10 cellular contexts compared by ENCODE assay signal in the genomic region with DNA sequence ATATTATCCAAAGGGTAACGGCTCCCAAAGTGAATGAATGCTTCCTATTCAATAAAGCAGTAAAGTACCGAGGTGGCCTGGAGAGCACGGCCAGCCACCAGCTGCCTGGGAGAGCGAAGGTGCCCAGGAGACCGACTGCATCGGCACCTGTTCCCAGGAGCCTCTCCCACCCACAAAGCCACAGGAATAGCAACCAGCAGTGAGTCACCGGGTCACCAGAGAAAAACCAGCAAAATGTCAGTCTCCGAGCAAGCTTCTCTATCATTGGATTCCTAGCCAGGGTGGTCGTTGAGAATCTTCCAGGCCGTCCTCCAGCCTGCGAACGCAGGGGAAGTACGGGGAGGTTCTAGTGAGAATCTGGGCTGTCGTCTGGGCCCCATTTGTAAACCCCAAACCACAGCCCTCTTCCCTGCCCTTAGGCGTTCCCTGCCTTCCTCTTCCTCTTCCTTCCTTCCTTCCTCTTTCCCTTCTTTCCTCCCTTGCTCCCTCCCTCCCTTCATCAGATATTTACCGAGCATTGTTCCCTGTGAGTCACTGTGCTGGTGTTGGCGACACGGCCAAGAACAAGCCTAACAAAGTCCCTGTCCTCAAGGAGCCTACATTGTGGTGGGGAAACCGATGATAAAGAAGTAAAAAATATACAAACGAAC.
DNase-seq lines count a peak whose midpoint lies in the region; ATAC-seq and TF ChIP-seq lines count a peak whose summit lies in the region.
"Had no signal": no experiment of that assay in that cellular context is flagged by ENCODE, and none has a peak within 500 bp of the region (broad histone marks: within the 10 kb centered on the region; RNA-seq: fewer than 3 reads in every experiment).

No MANE protein-coding gene starts in this region.

- peak overlapping the region; percentile 70 for H2BK20ac ChIP-seq in IMR-90 (ENCODE audit: low read depth, low read length)

- dilution Hi-C loops in IMR-90 (cut with HindIII; ENCODE audit: low sequenced_read_pairs, unreplicated experiment): no loop called here

- peak overlapping the region; percentile 51; the same call in 2 of the 3 replicates for H2BK15ac ChIP-seq in IMR-90 (ENCODE audit: low read depth, low read length)

- peak overlapping the region; percentile 94 for H3K27ac ChIP-seq in ACC112 (ENCODE audit: low read depth, low read length)
- H3K27ac ChIP-seq in IMR-90 (ENCODE audit: insufficient read depth, low read length): peak overlapping the region; percentile 92; the same call in 1 of the 2 replicates
- peak overlapping the region; percentile 80 for H3K27ac ChIP-seq in mesodermal cell (ENCODE audit: low read depth, low read length, severe bottlenecking)
- peak overlapping the region in 1 of 4 donors; percentile 18 for H3K27ac ChIP-seq in transverse colon
- H3K27ac ChIP-seq in ovary: no peak overlapping the region

- intact Hi-C loops in IMR-90 (cut with micrococcal nuclease) (no loop called here), transverse colon (cut with DNase I; ENCODE audit: low total_unique reads) (no loop called here), ovary (cut with DNase I) (no loop called here)

- peaks cover 0 to 19% of the 10 kb centered on the region in 2 experiments; a peak in 2 of 4 replicates for H3K79me1 ChIP-seq in IMR-90 (ENCODE audit: low read depth in 1 of 2, low read length in 2 of 2)

- no peaks in the 10 kb centered on the region for H4K20me1 ChIP-seq in IMR-90 (ENCODE audit: insufficient read depth, low read length)

- H3K4me2 ChIP-seq in IMR-90 (ENCODE audit: low read depth, low read length): 0 out of 2 replicates have a peak overlapping the region, but pooled peaks have one; percentile 6

- 88% methylated on average over 10 of the region's 20 CpGs; no CpG with 5 or more reads in 1 of the 2 experiments for WGBS in IMR-90 (ENCODE audit: extremely low coverage in 2 of 2, insufficient read length in 1 of 2), 2 experiments
- WGBS in mesodermal cell (ENCODE audit: insufficient coverage in 2 of 2), 2 experiments: 87 to 93% methylated on average over 13 to 18 of the region's 20 CpGs
- 68 to 79% methylated on average over 8 to 20 of the region's 20 CpGs for WGBS in transverse colon (ENCODE audit: low coverage in 1 of 2), 2 donors
- 81 to 88% (median 86%) methylated on average over 20 of the region's 20 CpGs for WGBS in ovary, 3 donors

- CTCF ChIA-PET in IMR-90 (lab: Yijun Ruan, JAX): interaction anchor here (1.0 to 1.9 kb wide), 3 partner anchors 8 to 178 kb away, joined by 3 to 13 read pairs (median 4); no protein-coding TSS in a partner anchor

- peak overlapping the region; percentile 71 for H2AK5ac ChIP-seq in IMR-90 (ENCODE audit: low read depth, low read length)

- TF ChIP-seq CTCF in IMR-90 (conservative IDR thresholded peaks at IDR 0.05; ENCODE audit: low read depth, low read length): no peak
- TF ChIP-seq CTCF in transverse colon (IDR thresholded peaks at IDR 0.05): no peak
- TF ChIP-seq CTCF in ovary (IDR thresholded peaks at IDR 0.05): no peak

- no TSS peak for BruUV-seq in IMR-90 (replicated peaks; lab: Mats Ljungman, UMichigan)

- H2AK9ac ChIP-seq in IMR-90 (replicated peaks; ENCODE audit: low read depth, low read length, poor library complexity): peak overlapping the region; percentile 57

- peak overlapping the region; percentile 88 for H4K91ac ChIP-seq in IMR-90 (ENCODE audit: insufficient read depth, low read depth, low read length)

- H3K18ac ChIP-seq in IMR-90 (ENCODE audit: low read depth, low read length): no peak overlapping the region; the same call in 1 of the 2 replicates

- in situ Hi-C loops in IMR-90 (cut with MboI; ENCODE audit: low sequenced_read_pairs): loop anchor here (25.0 kb wide), 1 partner anchor 416 kb away; no protein-coding TSS in a partner anchor
- in situ Hi-C loops in transverse colon (cut with MboI; ENCODE audit: low pct_ligation_motif_present in 1 of 4, low pct_unique_long_range_greater_than_20kb in 1 of 4, low sequenced_read_pairs in 3 of 4): loop anchor here in 2 of 4 donors (25.0 kb wide), 2 partner anchors 184 to 416 kb away; a partner anchor contains a TSS

- H3K4me3 ChIP-seq in ACC112 (ENCODE audit: low read depth, low read length) (no peak overlapping the region), IMR-90 (ENCODE audit: insufficient read depth, low read depth, low read length) (no peak overlapping the region), mesodermal cell (ENCODE audit: extremely low read depth, insufficient read depth, low read length, poor library complexity, severe bottlenecking) (no peak overlapping the region), transverse colon (no peak overlapping the region), ovary (no peak overlapping the region)

- H3K27me3 ChIP-seq in ACC112 (ENCODE audit: insufficient read depth, low read length): no peaks in the 10 kb centered on the region
- no peaks in the 10 kb centered on the region for H3K27me3 ChIP-seq in IMR-90 (ENCODE audit: control insufficient read depth, insufficient read depth, low read length)
- H3K27me3 ChIP-seq in transverse colon: no peaks in the 10 kb centered on the region
- H3K27me3 ChIP-seq in ovary: no peaks in the 10 kb centered on the region

- POLR2A ChIA-PET in IMR-90 (lab: Charles Lee; ENCODE audit: unreplicated experiment): no interaction called here

- H3K23ac ChIP-seq in IMR-90 (ENCODE audit: low read depth, low read length): peak overlapping the region; percentile 34; the same call in 1 of the 2 replicates

- H2AFZ ChIP-seq in ACC112 (ENCODE audit: low read length, unreplicated experiment): peak overlapping the region; percentile 76
- H2AFZ ChIP-seq in IMR-90 (replicated peaks; ENCODE audit: low read length, poor library complexity): peak overlapping the region; percentile 57

- H3K4me1 ChIP-seq in ACC112 (ENCODE audit: control insufficient read depth, insufficient read depth, low read length, unreplicated experiment): peaks cover 31% of the 10 kb centered on the region
- peaks cover 13% of the 10 kb centered on the region for H3K4me1 ChIP-seq in IMR-90 (ENCODE audit: control insufficient read depth, insufficient read depth, low read length)
- peaks cover 12% of the 10 kb centered on the region for H3K4me1 ChIP-seq in mesodermal cell (ENCODE audit: control insufficient read depth, insufficient read depth, low read length, poor library complexity, severe bottlenecking)
- H3K4me1 ChIP-seq in transverse colon: peaks cover 0 to 22% (median 13%) of the 10 kb centered on the region in 4 donors
- H3K4me1 ChIP-seq in ovary (ENCODE audit: insufficient read depth): peaks cover 3% of the 10 kb centered on the region

- H2BK120ac ChIP-seq in IMR-90 (ENCODE audit: low read depth, low read length): peak overlapping the region; percentile 88; the same call in 1 of the 2 replicates

- DNase-seq in IMR-90 (peak; percentile 61), amniotic epithelial cell (ENCODE audit: low read depth) (peak; percentile 37), transverse colon (no peak), T-helper 2 cell (no peak), medulla oblongata (ENCODE audit: extremely low spot score) (no peak), ovary (no peak)
- DNase-seq: activated T-cell treated with anti-CD3 and anti-CD28 coated beads, Interleukin-2, amount 50 U/mL, for 72 hours; T-cell had no signal

- H4K8ac ChIP-seq in IMR-90 (ENCODE audit: low read depth in 2 of 2, low read length in 2 of 2): peak overlapping the region; percentile 60 to 61; a peak in 3 of 4 replicates

- TF ChIP-seq EP300 in transverse colon (IDR thresholded peaks at IDR 0.05; ENCODE audit: low read depth): no peak
- no peak for TF ChIP-seq EP300 in ovary (IDR thresholded peaks at IDR 0.05)

- peak overlapping the region; percentile 79 for H3K14ac ChIP-seq in IMR-90 (replicated peaks; ENCODE audit: low read depth, low read length)

- no peak overlapping the region for H3K56ac ChIP-seq in IMR-90 (ENCODE audit: extremely low read depth, insufficient read depth, low read length)

- peak overlapping the region; percentile 63 for H2BK5ac ChIP-seq in IMR-90 (ENCODE audit: low read depth, low read length, poor library complexity, severe bottlenecking)

- no peak for ATAC-seq in IMR-90 (ENCODE audit: low read depth)
- ATAC-seq: activated T-cell treated with anti-CD3 and anti-CD28 coated beads, Interleukin-2, amount 50 U/mL, for 72 hours; T-cell had no signal

- H3K9me3 ChIP-seq in IMR-90 (ENCODE audit: control insufficient read depth, insufficient read depth, low read length): no peaks in the 10 kb centered on the region
- peaks cover 9% of the 10 kb centered on the region for H3K9me3 ChIP-seq in mesodermal cell (ENCODE audit: control insufficient read depth, low read length)
- H3K9me3 ChIP-seq in transverse colon: peaks cover 0 to 4% of the 10 kb centered on the region in 2 donors
- H3K9me3 ChIP-seq in ovary: no peaks in the 10 kb centered on the region

- H3K4ac ChIP-seq in IMR-90 (ENCODE audit: low read depth, low read length): peak overlapping the region; percentile 84

- H3K36me3 ChIP-seq in ACC112 (ENCODE audit: insufficient read depth, low read length) (no peaks in the 10 kb centered on the region), IMR-90 (ENCODE audit: control insufficient read depth, insufficient read depth, low read length) (no peaks in the 10 kb centered on the region), mesodermal cell (ENCODE audit: control insufficient read depth, insufficient read depth, low read length) (no peaks in the 10 kb centered on the region), transverse colon (no peaks in the 10 kb centered on the region), ovary (no peaks in the 10 kb centered on the region)

- peaks cover 17% of the 10 kb centered on the region for H3K9me1 ChIP-seq in IMR-90 (ENCODE audit: insufficient read depth, low read length)

- no peak for TF ChIP-seq POLR2A in IMR-90 (IDR thresholded peaks at IDR 0.05; ENCODE audit: low read depth, low read length)
- TF ChIP-seq POLR2A in transverse colon (IDR thresholded peaks at IDR 0.05): no peak
- TF ChIP-seq POLR2A in ovary (IDR thresholded peaks at IDR 0.05): no peak

- H3K79me2 ChIP-seq in ACC112 (ENCODE audit: control insufficient read depth, insufficient read depth, low read length, unreplicated experiment): no peaks in the 10 kb centered on the region

- H4K5ac ChIP-seq in IMR-90 (ENCODE audit: low read depth, low read length): peak overlapping the region; percentile 38; the same call in 1 of the 2 replicates

- no peak for TF ChIP-seq RAD21 in IMR-90 (IDR thresholded peaks at IDR 0.05; ENCODE audit: low read length)

- no peak overlapping the region for H3K9ac ChIP-seq in IMR-90 (ENCODE audit: low read depth, low read length)

TF ChIP-seq in IMR-90, 13 proteins besides CTCF, POLR2A, EP300 and RAD21:
- no peak for TF ChIP-seq MXI1 (IDR thresholded peaks at IDR 0.05; ENCODE audit: borderline replicate concordance, low read depth, low read length)
- TF ChIP-seq FOS (IDR thresholded peaks at IDR 0.05; ENCODE audit: low read depth, low read length): peak; percentile 15

Comparison
In these comparisons a context has a peak if more than half of its experiments do, and no peak if none do; other contexts are left out.
1. H3K27ac ChIP-seq: peak in ACC112 (single experiment), IMR-90 (single experiment) and mesodermal cell (single experiment); none in ovary (0 of 2).
2. DNase-seq: peak in IMR-90 (single experiment) and amniotic epithelial cell (single experiment); none in transverse colon (single experiment), T-helper 2 cell (0 of 5), medulla oblongata (single experiment) and ovary (0 of 5).